In genomic region chr9:11713077-11713476, GRCh38 we compare ENCODE assay signal across 11 cellular contexts.
"Had no signal": no experiment of that assay in that cellular context is flagged by ENCODE, and none has a peak within 500 bp of the region (broad histone marks: within the 10 kb centered on the region; RNA-seq: fewer than 3 reads in every experiment).

No MANE protein-coding gene starts in this region.

- H3K4me3 Mint-ChIP-seq: GM23338, H9, HFFc6 had no signal

- H3K9me3 ChIP-seq: HAP-1 had no signal

- H3K36me3 ChIP-seq: HAP-1 had no signal

- H3K9ac ChIP-seq: GM23248 had no signal

- H3K27ac Mint-ChIP-seq: GM23338, H9, HFFc6 had no signal

- ATAC-seq: GM23338, HCT116 had no signal

- DNase-seq: GM23248, GOT3, H7, H9, HCEC 1CT, HFFc6 had no signal

- H3K27ac ChIP-seq: GM23248 had no signal

- H3K4me3 ChIP-seq: GM23248, GM23338, HAP-1 had no signal

- FAIRE-seq: H1, H54 had no signal

- H3K4me1 ChIP-seq: HAP-1 had no signal

- H3K4me1 Mint-ChIP-seq: GM23338, H9 had no signal
